29 cellular contexts compared by ENCODE assay signal in the genomic region with DNA sequence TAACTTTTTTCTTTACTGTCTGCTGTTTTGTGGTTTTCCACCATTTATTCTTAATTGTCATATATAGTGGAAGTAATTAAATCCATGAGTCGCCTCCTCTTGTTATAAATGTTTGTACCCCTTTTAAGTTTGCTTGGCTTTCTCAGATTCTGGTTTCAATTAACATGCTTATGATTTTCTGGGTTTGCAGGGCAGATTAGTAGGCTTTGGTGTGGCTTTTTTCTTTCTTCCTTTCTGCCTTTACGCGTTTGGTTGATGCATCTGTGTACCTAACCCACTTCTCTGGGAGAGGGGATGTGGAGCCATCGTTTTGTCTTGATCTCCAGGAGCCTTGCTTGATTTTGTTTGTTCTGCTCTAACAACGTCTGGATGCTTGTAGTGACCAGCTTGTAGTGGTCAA.
DNase-seq lines count a peak whose midpoint lies in the region; ATAC-seq, FAIRE-seq and TF ChIP-seq lines count a peak whose summit lies in the region.
"Had no signal": no experiment of that assay in that cellular context is flagged by ENCODE, and none has a peak within 500 bp of the region (broad histone marks: within the 10 kb centered on the region; RNA-seq: fewer than 3 reads in every experiment).

No MANE protein-coding gene starts in this region.

- H3K9me3 Mint-ChIP-seq in activated naive CD4-positive, alpha-beta T cell treated with anti-CD3 and anti-CD28 coated beads, Interleukin-2, amount 50 U/mL, for 24 hours: no peaks in the 10 kb centered on the region

- H3K4me3 ChIP-seq in SK-N-MC: no peak overlapping the region
- H3K4me3 ChIP-seq in GM12878: no peak overlapping the region
- H3K4me3 ChIP-seq: heart left ventricle, PC-9, right lobe of liver, thyroid gland had no signal

- RAD21 ChIA-PET in GM12878 (lab: Charles Lee; ENCODE audit: unreplicated experiment): interaction anchor here (0.8 to 2.5 kb wide), 7 partner anchors 8 to 75 kb away, joined by 3 to 10 read pairs (median 7); no protein-coding TSS in a partner anchor

- WGBS in GM12878 (ENCODE audit: insufficient coverage, insufficient replicate concordance, low lambda C conversion rate, missing lambda C conversion rate): 81% methylated on average over 5 of the region's 5 CpGs

- peaks cover 96% of the 10 kb centered on the region for H3K79me2 ChIP-seq in GM12878 (ENCODE audit: control insufficient read depth, insufficient read depth, low read length)

- H3K4me1 ChIP-seq in GM12878 (ENCODE audit: control insufficient read depth, insufficient read depth, low read length): peaks cover 14% of the 10 kb centered on the region

- peaks cover 3% of the 10 kb centered on the region for H3K36me3 Mint-ChIP-seq in activated naive CD4-positive, alpha-beta T cell treated with anti-CD3 and anti-CD28 coated beads, Interleukin-2, amount 50 U/mL, for 24 hours

- H3K4me2 ChIP-seq in GM12878 (ENCODE audit: control insufficient read depth, insufficient read depth): no peak overlapping the region
- H3K4me2 ChIP-seq: PC-9 had no signal

- TF ChIP-seq CTCF in GM12878 (IDR thresholded peaks at IDR 0.05 in 2 of 3, conservative IDR thresholded peaks at IDR 0.05 in 1 of 3; ENCODE audit: control insufficient read depth in 2 of 3, extremely low read depth in 1 of 3, insufficient read depth in 1 of 3, low read depth in 3 of 3, low read length in 3 of 3): no peak

- H3K36me3 ChIP-seq in SK-N-MC (ENCODE audit: insufficient read depth, low read length) (peaks cover 13% of the 10 kb centered on the region), GM12878 (ENCODE audit: control insufficient read depth in 2 of 2, insufficient read depth in 2 of 2, low read length in 1 of 2) (peaks cover 3 to 4% of the 10 kb centered on the region in 2 experiments; a peak in 3 of 4 replicates)
- H3K36me3 ChIP-seq: heart left ventricle, neutrophil, right lobe of liver, thyroid gland had no signal

- no peaks in the 10 kb centered on the region for H3K27me3 ChIP-seq in GM12878 (replicated peaks in 1 of 2; ENCODE audit: control insufficient read depth in 2 of 2, insufficient read depth in 2 of 2, low read length in 1 of 2)
- H3K27me3 ChIP-seq: heart left ventricle, neutrophil, right lobe of liver, thyroid gland had no signal

- H3K4me3 Mint-ChIP-seq in activated naive CD4-positive, alpha-beta T cell treated with anti-CD3 and anti-CD28 coated beads, Interleukin-2, amount 50 U/mL, for 24 hours: peak overlapping the region; percentile 57

- DNase-seq in activated naive CD4-positive, alpha-beta T cell (lab: John Stamatoyannopoulos, UW): no peak
- DNase-seq in SK-N-MC (ENCODE audit: low read depth, low spot score): no peak
- DNase-seq in GM12878 (ENCODE audit: low read depth, low spot score): no peak
- DNase-seq in stimulated activated CD4-positive, alpha-beta T cell treated with anti-CD3 and anti-CD28 coated beads, Interleukin-4, amount 100 ng/mL, for 24 hours: no peak
- no peak for DNase-seq in NCI-H82 (lab: John Stamatoyannopoulos, UW)
- DNase-seq: activated CD8-positive, alpha-beta memory T cell treated with anti-CD3 and anti-CD28 coated beads, Interleukin-2, amount 50 U/mL, for 4 hours; activated gamma-delta T cell treated with Interleukin-2 at 50 U/mL for 16 hours; aorta; C1 segment of cervical spinal cord; foreskin melanocyte; GDM1; GOT3; heart left ventricle; kidney; left ventricle myocardium superior; NCI-H146; NCI-H226; NCI-H69; PC-9; right lobe of liver; T1000; thyroid gland had no signal

- no peak overlapping the region for H3K9ac ChIP-seq in SK-N-MC (ENCODE audit: insufficient read length)
- H3K9ac ChIP-seq in GM12878 (ENCODE audit: control insufficient read depth, insufficient read depth, low read length): no peak overlapping the region

- CTCF ChIA-PET in GM12878 (lab: Yijun Ruan, JAX): interaction anchor here (1.4 to 5.6 kb wide), 7 partner anchors 11 to 106 kb away, joined by 3 to 38 read pairs (median 6); no protein-coding TSS in a partner anchor

- POLR2A ChIA-PET in GM12878 (lab: Charles Lee): interaction anchor here (2.2 kb wide), 1 partner anchor 9 kb away, joined by 8 read pairs; no protein-coding TSS in a partner anchor

- no peaks in the 10 kb centered on the region for H3K27me3 Mint-ChIP-seq in activated naive CD4-positive, alpha-beta T cell treated with anti-CD3 and anti-CD28 coated beads, Interleukin-2, amount 50 U/mL, for 24 hours
- H3K27me3 Mint-ChIP-seq: progenitor cell of endocrine pancreas had no signal

- in situ Hi-C loops in GM12878 (cut with MboI): no loop called here

- ATAC-seq in GM12878: no peak
- ATAC-seq in GM21360 (IDR thresholded peaks at IDR 0.05; ENCODE audit: unreplicated experiment): no peak
- ATAC-seq: heart left ventricle, left ventricle myocardium superior, right lobe of liver, Right ventricle myocardium inferior had no signal

- TF ChIP-seq RAD21 in GM12878 (IDR thresholded peaks at IDR 0.05; ENCODE audit: insufficient read depth, low read depth, low read length): no peak

- 0 out of 2 replicates have a peak overlapping the region, but pooled peaks have one; percentile 12 for H3K27ac ChIP-seq in SK-N-MC
- H3K27ac ChIP-seq in GM12878 (ENCODE audit: control insufficient read depth, insufficient read depth): peak overlapping the region; percentile 8; the same call in 1 of the 2 replicates
- H3K27ac ChIP-seq: heart left ventricle, PC-9, right lobe of liver, thyroid gland, VCaP had no signal

- FAIRE-seq in GM12878 (lab: Jason Lieb, UNC): no peak
- FAIRE-seq: bronchial epithelial cell, kidney had no signal

- no peaks in the 10 kb centered on the region; the same call in 1 of the 2 replicates for H4K20me1 ChIP-seq in GM12878 (ENCODE audit: control insufficient read depth, insufficient read depth)

- intact Hi-C loops in GM12878 (cut with micrococcal nuclease; ENCODE audit: unreplicated experiment): no loop called here

- H3K9me3 ChIP-seq in SK-N-MC (ENCODE audit: low read depth, low read length) (no peaks in the 10 kb centered on the region), GM12878 (replicated peaks; ENCODE audit: control insufficient read depth, insufficient read depth, low read length) (no peaks in the 10 kb centered on the region)
- H3K9me3 ChIP-seq: heart left ventricle, neutrophil, right lobe of liver, thyroid gland had no signal

- no peak for TF ChIP-seq POLR2A in GM12878 (IDR thresholded peaks at IDR 0.05; ENCODE audit: low read depth, low read length)

- no TSS peak for BruUV-seq in GM12878 (replicated peaks; lab: Mats Ljungman, UMichigan)

- SMC1A ChIA-PET in GM12878 (lab: Charles Lee; ENCODE audit: uncharacterized antibody, unreplicated experiment): interaction anchor here (0.8 to 7.8 kb wide), 15 partner anchors 7 to 111 kb away, joined by 3 to 85 read pairs (median 5); no protein-coding TSS in a partner anchor

- H3K27ac Mint-ChIP-seq in activated naive CD4-positive, alpha-beta T cell treated with anti-CD3 and anti-CD28 coated beads, Interleukin-2, amount 50 U/mL, for 24 hours: peak overlapping the region; percentile 61
- H3K27ac Mint-ChIP-seq: progenitor cell of endocrine pancreas had no signal

- H3K4me1 Mint-ChIP-seq in activated naive CD4-positive, alpha-beta T cell treated with anti-CD3 and anti-CD28 coated beads, Interleukin-2, amount 50 U/mL, for 24 hours: peaks cover 88% of the 10 kb centered on the region

- no peak for TF ChIP-seq EP300 in GM12878 (IDR thresholded peaks at IDR 0.05; ENCODE audit: borderline replicate concordance in 1 of 2, control insufficient read depth in 1 of 2, low read depth in 2 of 2, low read length in 2 of 2)

- no peak overlapping the region for H2AFZ ChIP-seq in GM12878 (ENCODE audit: control insufficient read depth, low read depth, low read length)
- H2AFZ ChIP-seq: PC-9 had no signal

TF ChIP-seq in GM12878, 131 proteins besides CTCF, POLR2A, EP300 and RAD21 (continues in another document):
- TF ChIP-seq, protein P1, sequence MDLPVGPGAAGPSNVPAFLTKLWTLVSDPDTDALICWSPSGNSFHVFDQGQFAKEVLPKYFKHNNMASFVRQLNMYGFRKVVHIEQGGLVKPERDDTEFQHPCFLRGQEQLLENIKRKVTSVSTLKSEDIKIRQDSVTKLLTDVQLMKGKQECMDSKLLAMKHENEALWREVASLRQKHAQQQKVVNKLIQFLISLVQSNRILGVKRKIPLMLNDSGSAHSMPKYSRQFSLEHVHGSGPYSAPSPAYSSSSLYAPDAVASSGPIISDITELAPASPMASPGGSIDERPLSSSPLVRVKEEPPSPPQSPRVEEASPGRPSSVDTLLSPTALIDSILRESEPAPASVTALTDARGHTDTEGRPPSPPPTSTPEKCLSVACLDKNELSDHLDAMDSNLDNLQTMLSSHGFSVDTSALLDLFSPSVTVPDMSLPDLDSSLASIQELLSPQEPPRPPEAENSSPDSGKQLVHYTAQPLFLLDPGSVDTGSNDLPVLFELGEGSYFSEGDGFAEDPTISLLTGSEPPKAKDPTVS (IDR thresholded peaks at IDR 0.05; ENCODE audit: low read depth, low read length): no peak
- TF ChIP-seq, protein P2, sequence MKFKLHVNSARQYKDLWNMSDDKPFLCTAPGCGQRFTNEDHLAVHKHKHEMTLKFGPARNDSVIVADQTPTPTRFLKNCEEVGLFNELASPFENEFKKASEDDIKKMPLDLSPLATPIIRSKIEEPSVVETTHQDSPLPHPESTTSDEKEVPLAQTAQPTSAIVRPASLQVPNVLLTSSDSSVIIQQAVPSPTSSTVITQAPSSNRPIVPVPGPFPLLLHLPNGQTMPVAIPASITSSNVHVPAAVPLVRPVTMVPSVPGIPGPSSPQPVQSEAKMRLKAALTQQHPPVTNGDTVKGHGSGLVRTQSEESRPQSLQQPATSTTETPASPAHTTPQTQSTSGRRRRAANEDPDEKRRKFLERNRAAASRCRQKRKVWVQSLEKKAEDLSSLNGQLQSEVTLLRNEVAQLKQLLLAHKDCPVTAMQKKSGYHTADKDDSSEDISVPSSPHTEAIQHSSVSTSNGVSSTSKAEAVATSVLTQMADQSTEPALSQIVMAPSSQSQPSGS (IDR thresholded peaks at IDR 0.05; ENCODE audit: low read length): no peak
- TF ChIP-seq RFX5 (IDR thresholded peaks at IDR 0.05; ENCODE audit: low read depth, low read length): no peak
